6 cellular contexts compared by ENCODE assay signal in genomic region chr4:986428-986948, GRCh38. TPM values are rescaled to one million over a fixed set of nuclear protein-coding genes. Genes with fewer than 3 reads are reported as not detected.
DNase-seq lines count a peak whose midpoint lies in the region; ATAC-seq and TF ChIP-seq lines count a peak whose summit lies in the region.

No MANE protein-coding gene starts in this region.

- peak overlapping the region; percentile 71 for H3K27ac ChIP-seq in KOPT-K1 (ENCODE audit: low read depth, low read length, poor library complexity, severe bottlenecking)

- peak overlapping the region; percentile 91 to 96 for H3K4me3 Mint-ChIP-seq in stimulated activated naive CD8-positive, alpha-beta T cell treated with anti-CD3 and anti-CD28 coated beads, Interleukin-15, amount 100 ng/mL, for 72 hours

- DNase-seq in fibroblast of the aortic adventitia (ENCODE audit: low read depth) (peak; percentile 27), NCI-H2196 (lab: John Stamatoyannopoulos, UW; ENCODE audit: unreplicated experiment) (no peak)
- DNase-seq in stimulated activated naive CD8-positive, alpha-beta T cell treated with anti-CD3 and anti-CD28 coated beads, Interleukin-15, amount 100 ng/mL, for 72 hours = no peak

- H3K27ac Mint-ChIP-seq in stimulated activated naive CD8-positive, alpha-beta T cell treated with anti-CD3 and anti-CD28 coated beads, Interleukin-15, amount 100 ng/mL, for 72 hours = peak overlapping the region; percentile 64 to 74

- H3K27me3 Mint-ChIP-seq in stimulated activated naive CD8-positive, alpha-beta T cell treated with anti-CD3 and anti-CD28 coated beads, Interleukin-15, amount 100 ng/mL, for 72 hours = no peaks in the 10 kb centered on the region

- TF ChIP-seq CTCF in fibroblast of the aortic adventitia (IDR thresholded peaks at IDR 0.05; ENCODE audit: insufficient read depth, low read length) = no peak

- no peaks in the 10 kb centered on the region for H3K9me3 ChIP-seq in KOPT-K1 (ENCODE audit: insufficient read depth, low read length, poor library complexity, severe bottlenecking)

- ATAC-seq in GM19043 (IDR thresholded peaks at IDR 0.05; ENCODE audit: low read depth, unreplicated experiment) (peak; percentile 7), GM19397 (IDR thresholded peaks at IDR 0.05; ENCODE audit: unreplicated experiment) (no peak)
- peak; percentile 30 for ATAC-seq in stimulated activated naive CD8-positive, alpha-beta T cell treated with anti-CD3 and anti-CD28 coated beads, Interleukin-15, amount 100 ng/mL, for 72 hours

- peak overlapping the region; percentile 83 for H3K4me3 ChIP-seq in fibroblast of the aortic adventitia (ENCODE audit: low read depth, low read length)

- H3K36me3 ChIP-seq in KOPT-K1 (ENCODE audit: insufficient read depth, low read length) = peaks cover 10% of the 10 kb centered on the region; the same call in 1 of the 2 replicates

- H3K9me3 Mint-ChIP-seq in stimulated activated naive CD8-positive, alpha-beta T cell treated with anti-CD3 and anti-CD28 coated beads, Interleukin-15, amount 100 ng/mL, for 72 hours = no peaks in the 10 kb centered on the region

- peaks cover 29% of the 10 kb centered on the region for H3K4me1 Mint-ChIP-seq in stimulated activated naive CD8-positive, alpha-beta T cell treated with anti-CD3 and anti-CD28 coated beads, Interleukin-15, amount 100 ng/mL, for 72 hours

RNA-seq across cellular contexts. Expression of gene IDUA, which starts 0.4 kb away (rescaled TPM):
- total RNA-seq in fibroblast of the aortic adventitia (ENCODE audit: low replicate concordance) = 20.3 and 21.7 TPM in 2 replicates

RNA-seq across cellular contexts. Expression of gene SLC26A1, which starts 6.7 kb away (rescaled TPM):
- 0.27 TPM in 1 of 2 replicates, not detected in the other for total RNA-seq in fibroblast of the aortic adventitia (ENCODE audit: low replicate concordance)

RNA-seq across cellular contexts. Expression of gene DGKQ, which starts 13.1 kb away (rescaled TPM):
- total RNA-seq in fibroblast of the aortic adventitia (ENCODE audit: low replicate concordance) = 9.9 and 13.7 TPM in 2 replicates

RNA-seq across cellular contexts. Expression of gene FGFRL1, which starts 24.9 kb away (rescaled TPM):
- 14.1 and 27.4 TPM in 2 replicates for total RNA-seq in fibroblast of the aortic adventitia (ENCODE audit: low replicate concordance)

RNA-seq across cellular contexts. Expression of gene TMEM175, which starts 54.2 kb away (rescaled TPM):
- 5.6 and 13.8 TPM in 2 replicates for total RNA-seq in fibroblast of the aortic adventitia (ENCODE audit: low replicate concordance)
